In genomic region chr2:227460079-227460485, GRCh38 we compare ENCODE assay signal across 1 cellular context.
TF ChIP-seq lines count a peak whose summit lies in the region.

No MANE protein-coding gene starts in this region.

TF ChIP-seq in HEK293, 187 proteins besides CTCF, POLR2A, EP300 and RAD21 (continued from another document and continues in another):
- TF ChIP-seq, protein P1, sequence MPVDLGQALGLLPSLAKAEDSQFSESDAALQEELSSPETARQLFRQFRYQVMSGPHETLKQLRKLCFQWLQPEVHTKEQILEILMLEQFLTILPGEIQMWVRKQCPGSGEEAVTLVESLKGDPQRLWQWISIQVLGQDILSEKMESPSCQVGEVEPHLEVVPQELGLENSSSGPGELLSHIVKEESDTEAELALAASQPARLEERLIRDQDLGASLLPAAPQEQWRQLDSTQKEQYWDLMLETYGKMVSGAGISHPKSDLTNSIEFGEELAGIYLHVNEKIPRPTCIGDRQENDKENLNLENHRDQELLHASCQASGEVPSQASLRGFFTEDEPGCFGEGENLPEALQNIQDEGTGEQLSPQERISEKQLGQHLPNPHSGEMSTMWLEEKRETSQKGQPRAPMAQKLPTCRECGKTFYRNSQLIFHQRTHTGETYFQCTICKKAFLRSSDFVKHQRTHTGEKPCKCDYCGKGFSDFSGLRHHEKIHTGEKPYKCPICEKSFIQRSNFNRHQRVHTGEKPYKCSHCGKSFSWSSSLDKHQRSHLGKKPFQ (tag by site-specific recombination; IDR thresholded peaks at IDR 0.05) = no peak
- TF ChIP-seq, protein P2, sequence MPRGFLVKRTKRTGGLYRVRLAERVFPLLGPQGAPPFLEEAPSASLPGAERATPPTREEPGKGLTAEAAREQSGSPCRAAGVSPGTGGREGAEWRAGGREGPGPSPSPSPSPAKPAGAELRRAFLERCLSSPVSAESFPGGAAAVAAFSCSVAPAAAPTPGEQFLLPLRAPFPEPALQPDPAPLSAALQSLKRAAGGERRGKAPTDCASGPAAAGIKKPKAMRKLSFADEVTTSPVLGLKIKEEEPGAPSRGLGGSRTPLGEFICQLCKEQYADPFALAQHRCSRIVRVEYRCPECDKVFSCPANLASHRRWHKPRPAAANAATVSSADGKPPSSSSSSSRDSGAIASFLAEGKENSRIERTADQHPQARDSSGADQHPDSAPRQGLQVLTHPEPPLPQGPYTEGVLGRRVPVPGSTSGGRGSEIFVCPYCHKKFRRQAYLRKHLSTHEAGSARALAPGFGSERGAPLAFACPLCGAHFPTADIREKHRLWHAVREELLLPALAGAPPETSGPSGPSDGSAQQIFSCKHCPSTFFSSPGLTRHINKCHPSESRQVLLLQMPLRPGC (tag by site-specific recombination; IDR thresholded peaks at IDR 0.05) = no peak; the same call in 1 of the 2 replicates
- TF ChIP-seq ZNF600 (tag by site-specific recombination; IDR thresholded peaks at IDR 0.05) (peak; percentile 41; the same call in 1 of the 2 replicates), ZNF704 (tag by site-specific recombination; IDR thresholded peaks at IDR 0.05) (no peak), ZNF560 (tag by site-specific recombination; IDR thresholded peaks at IDR 0.05; ENCODE audit: borderline replicate concordance) (no peak), ZNF266 (tag by site-specific recombination; IDR thresholded peaks at IDR 0.05; ENCODE audit: low read depth) (no peak), WT1 (tag by site-specific recombination; IDR thresholded peaks at IDR 0.05) (no peak), ZNF184 (tag by site-specific recombination; IDR thresholded peaks at IDR 0.05) (0 out of 2 replicates have a peak, but pooled peaks have one; percentile 10), SP7 (tag by site-specific recombination; IDR thresholded peaks at IDR 0.05) (peak; percentile 76), ZNF571 (tag by site-specific recombination; IDR thresholded peaks at IDR 0.05) (no peak), ZBTB21 (tag by site-specific recombination; IDR thresholded peaks at IDR 0.05) (no peak), ZNF548 (tag by site-specific recombination; IDR thresholded peaks at IDR 0.05) (no peak), ZNF664 (tag by site-specific recombination; IDR thresholded peaks at IDR 0.05) (no peak), BCL11B (tag by site-specific recombination; IDR thresholded peaks at IDR 0.05; ENCODE audit: low read depth) (no peak), ZNF621 (tag by site-specific recombination; IDR thresholded peaks at IDR 0.05) (no peak), GLIS2 (tag by site-specific recombination; IDR thresholded peaks at IDR 0.05) (no peak), ZBTB44 (tag by site-specific recombination; IDR thresholded peaks at IDR 0.05) (peak; percentile 62), ZNF629 (tag by site-specific recombination; IDR thresholded peaks at IDR 0.05) (peak; percentile 43; the same call in 1 of the 2 replicates), KLF8 (tag by site-specific recombination; IDR thresholded peaks at IDR 0.05) (no peak), ZSCAN30 (tag by site-specific recombination; IDR thresholded peaks at IDR 0.05) (no peak), GLIS1 (tag by site-specific recombination; IDR thresholded peaks at IDR 0.05) (peak; percentile 80), ZNF843 (tag by site-specific recombination; IDR thresholded peaks at IDR 0.05) (peak; percentile 61), ZNF510 (tag by site-specific recombination; IDR thresholded peaks at IDR 0.05; ENCODE audit: insufficient replicate concordance) (no peak), PRDM4 (tag by site-specific recombination; IDR thresholded peaks at IDR 0.05) (no peak), ZNF366 (tag by site-specific recombination; conservative IDR thresholded peaks at IDR 0.05) (no peak), TCF7L2 (IDR thresholded peaks at IDR 0.05; ENCODE audit: borderline replicate concordance, low read depth, low read length) (no peak), HIC1 (tag by site-specific recombination; IDR thresholded peaks at IDR 0.05) (0 out of 2 replicates have a peak, but pooled peaks have one; percentile 34), FEZF1 (tag by site-specific recombination; IDR thresholded peaks at IDR 0.05) (peak; percentile 11; the same call in 1 of the 2 replicates), ZNF146 (tag by site-specific recombination; IDR thresholded peaks at IDR 0.05) (no peak), OSR2 (tag by site-specific recombination; IDR thresholded peaks at IDR 0.05) (peak; percentile 74), ZNF155 (tag by site-specific recombination; IDR thresholded peaks at IDR 0.05) (no peak), ZNF223 (tag by site-specific recombination; IDR thresholded peaks at IDR 0.05) (no peak), YY1 (tag by site-specific recombination; IDR thresholded peaks at IDR 0.05) (no peak)
- TF ChIP-seq, protein P3, sequence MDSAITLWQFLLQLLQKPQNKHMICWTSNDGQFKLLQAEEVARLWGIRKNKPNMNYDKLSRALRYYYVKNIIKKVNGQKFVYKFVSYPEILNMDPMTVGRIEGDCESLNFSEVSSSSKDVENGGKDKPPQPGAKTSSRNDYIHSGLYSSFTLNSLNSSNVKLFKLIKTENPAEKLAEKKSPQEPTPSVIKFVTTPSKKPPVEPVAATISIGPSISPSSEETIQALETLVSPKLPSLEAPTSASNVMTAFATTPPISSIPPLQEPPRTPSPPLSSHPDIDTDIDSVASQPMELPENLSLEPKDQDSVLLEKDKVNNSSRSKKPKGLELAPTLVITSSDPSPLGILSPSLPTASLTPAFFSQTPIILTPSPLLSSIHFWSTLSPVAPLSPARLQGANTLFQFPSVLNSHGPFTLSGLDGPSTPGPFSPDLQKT (IDR thresholded peaks at IDR 0.05; ENCODE audit: borderline replicate concordance, low read depth, low read length) = no peak
- TF ChIP-seq, protein P4, sequence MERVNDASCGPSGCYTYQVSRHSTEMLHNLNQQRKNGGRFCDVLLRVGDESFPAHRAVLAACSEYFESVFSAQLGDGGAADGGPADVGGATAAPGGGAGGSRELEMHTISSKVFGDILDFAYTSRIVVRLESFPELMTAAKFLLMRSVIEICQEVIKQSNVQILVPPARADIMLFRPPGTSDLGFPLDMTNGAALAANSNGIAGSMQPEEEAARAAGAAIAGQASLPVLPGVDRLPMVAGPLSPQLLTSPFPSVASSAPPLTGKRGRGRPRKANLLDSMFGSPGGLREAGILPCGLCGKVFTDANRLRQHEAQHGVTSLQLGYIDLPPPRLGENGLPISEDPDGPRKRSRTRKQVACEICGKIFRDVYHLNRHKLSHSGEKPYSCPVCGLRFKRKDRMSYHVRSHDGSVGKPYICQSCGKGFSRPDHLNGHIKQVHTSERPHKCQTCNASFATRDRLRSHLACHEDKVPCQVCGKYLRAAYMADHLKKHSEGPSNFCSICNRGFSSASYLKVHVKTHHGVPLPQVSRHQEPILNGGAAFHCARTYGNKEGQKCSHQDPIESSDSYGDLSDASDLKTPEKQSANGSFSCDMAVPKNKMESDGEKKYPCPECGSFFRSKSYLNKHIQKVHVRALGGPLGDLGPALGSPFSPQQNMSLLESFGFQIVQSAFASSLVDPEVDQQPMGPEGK (tag by site-specific recombination; IDR thresholded peaks at IDR 0.05) = 0 out of 2 replicates have a peak, but pooled peaks have one; percentile 42
- TF ChIP-seq, protein P5, sequence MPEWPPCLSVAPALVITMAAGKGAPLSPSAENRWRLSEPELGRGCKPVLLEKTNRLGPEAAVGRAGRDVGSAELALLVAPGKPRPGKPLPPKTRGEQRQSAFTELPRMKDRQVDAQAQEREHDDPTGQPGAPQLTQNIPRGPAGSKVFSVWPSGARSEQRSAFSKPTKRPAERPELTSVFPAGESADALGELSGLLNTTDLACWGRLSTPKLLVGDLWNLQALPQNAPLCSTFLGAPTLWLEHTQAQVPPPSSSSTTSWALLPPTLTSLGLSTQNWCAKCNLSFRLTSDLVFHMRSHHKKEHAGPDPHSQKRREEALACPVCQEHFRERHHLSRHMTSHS (tag by site-specific recombination; IDR thresholded peaks at IDR 0.05) = no peak
- TF ChIP-seq, protein P6, sequence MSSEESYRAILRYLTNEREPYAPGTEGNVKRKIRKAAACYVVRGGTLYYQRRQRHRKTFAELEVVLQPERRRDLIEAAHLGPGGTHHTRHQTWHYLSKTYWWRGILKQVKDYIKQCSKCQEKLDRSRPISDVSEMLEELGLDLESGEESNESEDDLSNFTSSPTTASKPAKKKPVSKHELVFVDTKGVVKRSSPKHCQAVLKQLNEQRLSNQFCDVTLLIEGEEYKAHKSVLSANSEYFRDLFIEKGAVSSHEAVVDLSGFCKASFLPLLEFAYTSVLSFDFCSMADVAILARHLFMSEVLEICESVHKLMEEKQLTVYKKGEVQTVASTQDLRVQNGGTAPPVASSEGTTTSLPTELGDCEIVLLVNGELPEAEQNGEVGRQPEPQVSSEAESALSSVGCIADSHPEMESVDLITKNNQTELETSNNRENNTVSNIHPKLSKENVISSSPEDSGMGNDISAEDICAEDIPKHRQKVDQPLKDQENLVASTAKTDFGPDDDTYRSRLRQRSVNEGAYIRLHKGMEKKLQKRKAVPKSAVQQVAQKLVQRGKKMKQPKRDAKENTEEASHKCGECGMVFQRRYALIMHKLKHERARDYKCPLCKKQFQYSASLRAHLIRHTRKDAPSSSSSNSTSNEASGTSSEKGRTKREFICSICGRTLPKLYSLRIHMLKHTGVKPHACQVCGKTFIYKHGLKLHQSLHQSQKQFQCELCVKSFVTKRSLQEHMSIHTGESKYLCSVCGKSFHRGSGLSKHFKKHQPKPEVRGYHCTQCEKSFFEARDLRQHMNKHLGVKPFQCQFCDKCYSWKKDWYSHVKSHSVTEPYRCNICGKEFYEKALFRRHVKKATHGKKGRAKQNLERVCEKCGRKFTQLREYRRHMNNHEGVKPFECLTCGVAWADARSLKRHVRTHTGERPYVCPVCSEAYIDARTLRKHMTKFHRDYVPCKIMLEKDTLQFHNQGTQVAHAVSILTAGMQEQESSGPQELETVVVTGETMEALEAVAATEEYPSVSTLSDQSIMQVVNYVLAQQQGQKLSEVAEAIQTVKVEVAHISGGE (tag by site-specific recombination; conservative IDR thresholded peaks at IDR 0.05; ENCODE audit: low read depth) = no peak
- TF ChIP-seq, protein P7, sequence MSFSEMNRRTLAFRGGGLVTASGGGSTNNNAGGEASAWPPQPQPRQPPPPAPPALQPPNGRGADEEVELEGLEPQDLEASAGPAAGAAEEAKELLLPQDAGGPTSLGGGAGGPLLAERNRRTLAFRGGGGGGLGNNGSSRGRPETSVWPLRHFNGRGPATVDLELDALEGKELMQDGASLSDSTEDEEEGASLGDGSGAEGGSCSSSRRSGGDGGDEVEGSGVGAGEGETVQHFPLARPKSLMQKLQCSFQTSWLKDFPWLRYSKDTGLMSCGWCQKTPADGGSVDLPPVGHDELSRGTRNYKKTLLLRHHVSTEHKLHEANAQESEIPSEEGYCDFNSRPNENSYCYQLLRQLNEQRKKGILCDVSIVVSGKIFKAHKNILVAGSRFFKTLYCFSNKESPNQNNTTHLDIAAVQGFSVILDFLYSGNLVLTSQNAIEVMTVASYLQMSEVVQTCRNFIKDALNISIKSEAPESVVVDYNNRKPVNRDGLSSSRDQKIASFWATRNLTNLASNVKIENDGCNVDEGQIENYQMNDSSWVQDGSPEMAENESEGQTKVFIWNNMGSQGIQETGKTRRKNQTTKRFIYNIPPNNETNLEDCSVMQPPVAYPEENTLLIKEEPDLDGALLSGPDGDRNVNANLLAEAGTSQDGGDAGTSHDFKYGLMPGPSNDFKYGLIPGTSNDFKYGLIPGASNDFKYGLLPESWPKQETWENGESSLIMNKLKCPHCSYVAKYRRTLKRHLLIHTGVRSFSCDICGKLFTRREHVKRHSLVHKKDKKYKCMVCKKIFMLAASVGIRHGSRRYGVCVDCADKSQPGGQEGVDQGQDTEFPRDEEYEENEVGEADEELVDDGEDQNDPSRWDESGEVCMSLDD (tag by site-specific recombination; IDR thresholded peaks at IDR 0.05) = no peak
